In the genomic region with DNA sequence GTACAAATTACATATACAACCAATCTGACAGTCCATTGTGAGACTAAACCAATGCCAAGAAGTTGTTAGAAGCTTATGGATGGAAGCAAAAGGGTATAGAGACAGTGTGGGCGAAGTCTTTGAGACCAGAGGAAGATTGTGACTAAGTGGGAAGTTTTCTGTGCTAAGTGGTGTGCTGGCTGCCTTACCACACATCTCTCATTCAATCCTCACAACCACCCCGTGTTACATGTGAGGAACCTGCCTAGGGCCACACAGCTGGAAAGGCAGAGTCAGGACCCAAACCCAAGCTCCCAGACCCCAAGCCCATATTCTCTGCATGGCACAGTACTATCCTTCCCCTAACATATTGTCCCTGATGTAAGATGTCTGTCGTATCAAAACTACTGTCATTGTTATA, we compare ENCODE assay signal across 19 cellular contexts. TPM values are rescaled to one million over a fixed set of nuclear protein-coding genes. Genes with fewer than 3 reads are reported as not detected.
DNase-seq lines count a peak whose midpoint lies in the region; ATAC-seq and TF ChIP-seq lines count a peak whose summit lies in the region.
"Had no signal": no experiment of that assay in that cellular context is flagged by ENCODE, and none has a peak within 500 bp of the region (broad histone marks: within the 10 kb centered on the region; RNA-seq: fewer than 3 reads in every experiment).

No MANE protein-coding gene starts in this region.

- peaks cover 11% of the 10 kb centered on the region for H3K9me3 Mint-ChIP-seq in activated CD8-positive, alpha-beta T cell treated with anti-CD3 and anti-CD28 coated beads for 36 hours
- peaks cover 14% of the 10 kb centered on the region for H3K9me3 Mint-ChIP-seq in activated CD8-positive, alpha-beta T cell treated with anti-CD3 and anti-CD28 coated beads, Interleukin-2, amount 10 ng/mL, durations not matched to agents 7 days and 5 days (ENCODE audit: insufficient read depth)
- peaks cover 10% of the 10 kb centered on the region for H3K9me3 Mint-ChIP-seq in activated T-helper 2 cell treated with anti-CD3 and anti-CD28 coated beads, Interferon-gamma antibody, Interleukin-2, Interleukin-4, amounts not matched to agents 10 μg/mL and 5 μg/mL and 100 μg/mL, durations not matched to agents 14 hours and 24 hours and 36 hours
- peaks cover 3% of the 10 kb centered on the region for H3K9me3 Mint-ChIP-seq in natural killer cell treated with Interleukin-12 subunit alpha and Interleukin-12 subunit beta and Interleukin-15 and Interleukin-18, amount 100 ng/mL, for 72 hours
- H3K9me3 Mint-ChIP-seq in endodermal cell = peaks cover 8% of the 10 kb centered on the region

- no peak overlapping the region for H3K4me3 Mint-ChIP-seq in activated CD8-positive, alpha-beta T cell treated with anti-CD3 and anti-CD28 coated beads for 36 hours
- H3K4me3 Mint-ChIP-seq in activated CD8-positive, alpha-beta T cell treated with anti-CD3 and anti-CD28 coated beads, Interleukin-2, amount 10 ng/mL, durations not matched to agents 7 days and 5 days = no peak overlapping the region
- H3K4me3 Mint-ChIP-seq in activated T-helper 2 cell treated with anti-CD3 and anti-CD28 coated beads, Interferon-gamma antibody, Interleukin-2, Interleukin-4, amounts not matched to agents 10 μg/mL and 5 μg/mL and 100 μg/mL, durations not matched to agents 14 hours and 24 hours and 36 hours (ENCODE audit: low read depth) = no peak overlapping the region
- peak overlapping the region; percentile 91 for H3K4me3 Mint-ChIP-seq in natural killer cell treated with Interleukin-12 subunit alpha and Interleukin-12 subunit beta and Interleukin-15 and Interleukin-18, amount 100 ng/mL, for 72 hours
- H3K4me3 Mint-ChIP-seq in endodermal cell = no peak overlapping the region
- H3K4me3 Mint-ChIP-seq: dendritic cell treated with granulocyte-macrophage colony-stimulating factor and Interleukin-4, amounts not matched to agents 40 ng/mL and 50 ng/mL, for 4 days; naive thymus-derived CD4-positive, alpha-beta T cell had no signal

- no peaks in the 10 kb centered on the region for H3K27me3 ChIP-seq in endodermal cell (ENCODE audit: control insufficient read depth, insufficient read depth, low read length, poor library complexity, severe bottlenecking)
- H3K27me3 ChIP-seq: BLaER1 treated with 17β-estradiol and CSF1 and Interleukin-3, amounts not matched to agents 10 nM and 100 nM had no signal

- CTCF ChIA-PET in activated CD8-positive, alpha-beta T cell treated with anti-CD3 and anti-CD28 coated beads for 36 hours (lab: Charles Lee) = interaction anchor here (1.2 to 1.3 kb wide), 3 partner anchors 13 to 54 kb away, joined by 3 read pairs; partner anchors contain the start of gene DUSP10
- CTCF ChIA-PET in activated CD8-positive, alpha-beta T cell treated with anti-CD3 and anti-CD28 coated beads, Interleukin-2, amount 10 ng/mL, durations not matched to agents 7 days and 5 days (lab: Charles Lee) = interaction anchor here (1.0 to 1.5 kb wide), 2 partner anchors 10 to 13 kb away, joined by 4 to 5 read pairs; no protein-coding TSS in a partner anchor

- H3K27me3 Mint-ChIP-seq in activated CD8-positive, alpha-beta T cell treated with anti-CD3 and anti-CD28 coated beads for 36 hours = no peaks in the 10 kb centered on the region
- no peaks in the 10 kb centered on the region for H3K27me3 Mint-ChIP-seq in activated CD8-positive, alpha-beta T cell treated with anti-CD3 and anti-CD28 coated beads, Interleukin-2, amount 10 ng/mL, durations not matched to agents 7 days and 5 days (ENCODE audit: low read depth)
- no peaks in the 10 kb centered on the region for H3K27me3 Mint-ChIP-seq in activated T-helper 2 cell treated with anti-CD3 and anti-CD28 coated beads, Interferon-gamma antibody, Interleukin-2, Interleukin-4, amounts not matched to agents 10 μg/mL and 5 μg/mL and 100 μg/mL, durations not matched to agents 14 hours and 24 hours and 36 hours (ENCODE audit: low read depth)
- H3K27me3 Mint-ChIP-seq in natural killer cell treated with Interleukin-12 subunit alpha and Interleukin-12 subunit beta and Interleukin-15 and Interleukin-18, amount 100 ng/mL, for 72 hours = no peaks in the 10 kb centered on the region
- no peaks in the 10 kb centered on the region for H3K27me3 Mint-ChIP-seq in endodermal cell (ENCODE audit: insufficient read depth)
- H3K27me3 Mint-ChIP-seq: naive thymus-derived CD4-positive, alpha-beta T cell had no signal

- H3K36me3 ChIP-seq in endodermal cell (ENCODE audit: control insufficient read depth, insufficient read depth, low read length) = no peaks in the 10 kb centered on the region
- H3K36me3 ChIP-seq: BLaER1 treated with 17β-estradiol and CSF1 and Interleukin-3, amounts not matched to agents 10 nM and 100 nM; WERI-Rb-1 had no signal

- H3K36me3 Mint-ChIP-seq in activated CD8-positive, alpha-beta T cell treated with anti-CD3 and anti-CD28 coated beads for 36 hours (ENCODE audit: low read depth) = peaks cover 8% of the 10 kb centered on the region
- peaks cover 21% of the 10 kb centered on the region for H3K36me3 Mint-ChIP-seq in activated CD8-positive, alpha-beta T cell treated with anti-CD3 and anti-CD28 coated beads, Interleukin-2, amount 10 ng/mL, durations not matched to agents 7 days and 5 days (ENCODE audit: low read depth)
- peaks cover 6% of the 10 kb centered on the region for H3K36me3 Mint-ChIP-seq in activated T-helper 2 cell treated with anti-CD3 and anti-CD28 coated beads, Interferon-gamma antibody, Interleukin-2, Interleukin-4, amounts not matched to agents 10 μg/mL and 5 μg/mL and 100 μg/mL, durations not matched to agents 14 hours and 24 hours and 36 hours (ENCODE audit: low read depth)
- peaks cover 14% of the 10 kb centered on the region for H3K36me3 Mint-ChIP-seq in natural killer cell treated with Interleukin-12 subunit alpha and Interleukin-12 subunit beta and Interleukin-15 and Interleukin-18, amount 100 ng/mL, for 72 hours
- H3K36me3 Mint-ChIP-seq in endodermal cell (ENCODE audit: low read depth) = no peaks in the 10 kb centered on the region

- no peak overlapping the region for H3K27ac ChIP-seq in endodermal cell (ENCODE audit: low read depth, low read length)
- H3K27ac ChIP-seq: WERI-Rb-1 had no signal

- H3K27ac Mint-ChIP-seq in activated CD8-positive, alpha-beta T cell treated with anti-CD3 and anti-CD28 coated beads for 36 hours = peak overlapping the region; percentile 88
- H3K27ac Mint-ChIP-seq in activated CD8-positive, alpha-beta T cell treated with anti-CD3 and anti-CD28 coated beads, Interleukin-2, amount 10 ng/mL, durations not matched to agents 7 days and 5 days = no peak overlapping the region
- peak overlapping the region; percentile 76 for H3K27ac Mint-ChIP-seq in activated T-helper 2 cell treated with anti-CD3 and anti-CD28 coated beads, Interferon-gamma antibody, Interleukin-2, Interleukin-4, amounts not matched to agents 10 μg/mL and 5 μg/mL and 100 μg/mL, durations not matched to agents 14 hours and 24 hours and 36 hours
- H3K27ac Mint-ChIP-seq in natural killer cell treated with Interleukin-12 subunit alpha and Interleukin-12 subunit beta and Interleukin-15 and Interleukin-18, amount 100 ng/mL, for 72 hours = peak overlapping the region; percentile 96 to 97
- no peak overlapping the region for H3K27ac Mint-ChIP-seq in endodermal cell
- H3K27ac Mint-ChIP-seq: dendritic cell treated with granulocyte-macrophage colony-stimulating factor and Interleukin-4, amounts not matched to agents 40 ng/mL and 50 ng/mL, for 4 days had no signal

- peak; percentile 42 for ATAC-seq in activated CD8-positive, alpha-beta T cell treated with anti-CD3 and anti-CD28 coated beads for 36 hours
- no peak for ATAC-seq in activated CD8-positive, alpha-beta T cell treated with anti-CD3 and anti-CD28 coated beads, Interleukin-2, amount 10 ng/mL, durations not matched to agents 7 days and 5 days
- ATAC-seq in GM18520 (IDR thresholded peaks at IDR 0.05; ENCODE audit: unreplicated experiment) = peak; percentile 40
- peak; percentile 77 to 82 for ATAC-seq in natural killer cell treated with Interleukin-12 subunit alpha and Interleukin-12 subunit beta and Interleukin-15 and Interleukin-18, amount 100 ng/mL, for 72 hours
- ATAC-seq: left cardiac atrium; naive thymus-derived CD4-positive, alpha-beta T cell had no signal

- peak; percentile 40 for DNase-seq in activated CD8-positive, alpha-beta T cell treated with anti-CD3 and anti-CD28 coated beads for 36 hours
- DNase-seq in activated CD8-positive, alpha-beta T cell treated with anti-CD3 and anti-CD28 coated beads, Interleukin-2, amount 10 ng/mL, durations not matched to agents 7 days and 5 days = no peak
- DNase-seq in activated T-helper 2 cell treated with anti-CD3 and anti-CD28 coated beads, Interferon-gamma antibody, Interleukin-2, Interleukin-4, amounts not matched to agents 10 μg/mL and 5 μg/mL and 100 μg/mL, durations not matched to agents 14 hours and 24 hours and 36 hours (ENCODE audit: low spot score) = no peak
- DNase-seq in natural killer cell treated with Interleukin-12 subunit alpha and Interleukin-12 subunit beta and Interleukin-15 and Interleukin-18, amount 100 ng/mL, for 72 hours (ENCODE audit: low spot score) = peak; percentile 79
- DNase-seq in endodermal cell (no peak), NCI-H2171 (lab: John Stamatoyannopoulos, UW) (no peak), NCI-H774 (lab: John Stamatoyannopoulos, UW) (no peak)
- DNase-seq: aorta; DND-41; left cardiac atrium; mesendoderm; naive thymus-derived CD4-positive, alpha-beta T cell; NCI-H1436 treated with DMSO at 0.1 percent for 48 hours; NCI-H524 treated with DMSO at 0.1 percent for 48 hours; WERI-Rb-1 had no signal

- intact Hi-C loops in activated CD8-positive, alpha-beta T cell treated with anti-CD3 and anti-CD28 coated beads for 36 hours (cut with micrococcal nuclease) = loop anchor here (2.0 kb wide), 1 partner anchor 17 kb away; no protein-coding TSS in a partner anchor
- intact Hi-C loops in activated T-helper 2 cell treated with anti-CD3 and anti-CD28 coated beads, Interferon-gamma antibody, Interleukin-2, Interleukin-4, amounts not matched to agents 10 μg/mL and 5 μg/mL and 100 μg/mL, durations not matched to agents 14 hours and 24 hours and 36 hours (cut with micrococcal nuclease) = loop anchor here (1.0 kb wide), 5 partner anchors 14 to 82 kb away; no protein-coding TSS in a partner anchor

- WGBS in endodermal cell (ENCODE audit: insufficient coverage in 1 of 2, insufficient read length in 1 of 2), 2 experiments = 83 to 92% methylated on average over 1 to 3 of the region's 3 CpGs

- H3K4me1 ChIP-seq in endodermal cell (ENCODE audit: control insufficient read depth, insufficient read depth, low read length) = no peaks in the 10 kb centered on the region

- no peak for TF ChIP-seq CTCF in activated CD8-positive, alpha-beta T cell treated with anti-CD3 and anti-CD28 coated beads for 36 hours (IDR thresholded peaks at IDR 0.05)
- no peak for TF ChIP-seq CTCF in endodermal cell (conservative IDR thresholded peaks at IDR 0.05)

- H3K9ac ChIP-seq in endodermal cell (ENCODE audit: extremely low read depth, low read length, poor library complexity, severe bottlenecking) = no peak overlapping the region
- H3K9ac ChIP-seq: BLaER1 treated with 17β-estradiol and CSF1 and Interleukin-3, amounts not matched to agents 10 nM and 100 nM had no signal

- peaks cover 13% of the 10 kb centered on the region for H3K9me3 ChIP-seq in endodermal cell (ENCODE audit: control insufficient read depth, low read length)

- POLR2A ChIA-PET in activated CD8-positive, alpha-beta T cell treated with anti-CD3 and anti-CD28 coated beads for 36 hours (lab: Charles Lee) = interaction anchor here (0.6 to 2.4 kb wide), 7 partner anchors 9 to 54 kb away, joined by 3 to 12 read pairs (median 4); partner anchors contain the start of gene DUSP10
- POLR2A ChIA-PET in activated CD8-positive, alpha-beta T cell treated with anti-CD3 and anti-CD28 coated beads, Interleukin-2, amount 10 ng/mL, durations not matched to agents 7 days and 5 days (lab: Charles Lee) = interaction anchor here (1.2 kb wide), 1 partner anchor 53 kb away, joined by 3 read pairs; the partner anchor contains the start of gene DUSP10

- H3K4me3 ChIP-seq in endodermal cell (ENCODE audit: low read length) = no peak overlapping the region
- H3K4me3 ChIP-seq: BLaER1 treated with 17β-estradiol and CSF1 and Interleukin-3, amounts not matched to agents 10 nM and 100 nM; smooth muscle cell had no signal

- peaks cover 45% of the 10 kb centered on the region for H3K4me1 Mint-ChIP-seq in activated CD8-positive, alpha-beta T cell treated with anti-CD3 and anti-CD28 coated beads for 36 hours (ENCODE audit: low read depth)
- peaks cover 27% of the 10 kb centered on the region for H3K4me1 Mint-ChIP-seq in activated CD8-positive, alpha-beta T cell treated with anti-CD3 and anti-CD28 coated beads, Interleukin-2, amount 10 ng/mL, durations not matched to agents 7 days and 5 days (ENCODE audit: low read depth)
- peaks cover 37% of the 10 kb centered on the region for H3K4me1 Mint-ChIP-seq in activated T-helper 2 cell treated with anti-CD3 and anti-CD28 coated beads, Interferon-gamma antibody, Interleukin-2, Interleukin-4, amounts not matched to agents 10 μg/mL and 5 μg/mL and 100 μg/mL, durations not matched to agents 14 hours and 24 hours and 36 hours (ENCODE audit: low read depth)
- peaks cover 39 to 40% of the 10 kb centered on the region in 2 donors for H3K4me1 Mint-ChIP-seq in natural killer cell treated with Interleukin-12 subunit alpha and Interleukin-12 subunit beta and Interleukin-15 and Interleukin-18, amount 100 ng/mL, for 72 hours (ENCODE audit: low read depth in 2 of 2)
- H3K4me1 Mint-ChIP-seq in endodermal cell = peaks cover 5% of the 10 kb centered on the region

RNA-seq across cellular contexts. Expression of gene DUSP10, which starts 53.5 kb away (rescaled TPM):
- 10 to 100 TPM; 10.8 to 12.9 TPM for total RNA-seq in activated CD8-positive, alpha-beta T cell treated with anti-CD3 and anti-CD28 coated beads for 36 hours
- 10 to 100 TPM; 12.1 to 13.0 TPM for total RNA-seq in activated CD8-positive, alpha-beta T cell treated with anti-CD3 and anti-CD28 coated beads, Interleukin-2, amount 10 ng/mL, durations not matched to agents 7 days and 5 days
- 21.0 and 21.7 TPM in 2 replicates for total RNA-seq in activated T-helper 2 cell treated with anti-CD3 and anti-CD28 coated beads, Interferon-gamma antibody, Interleukin-2, Interleukin-4, amounts not matched to agents 10 μg/mL and 5 μg/mL and 100 μg/mL, durations not matched to agents 14 hours and 24 hours and 36 hours
- total RNA-seq in natural killer cell treated with Interleukin-12 subunit alpha and Interleukin-12 subunit beta and Interleukin-15 and Interleukin-18, amount 100 ng/mL, for 72 hours = 10 to 100 TPM; 43.3 to 85.2 TPM
- total RNA-seq in endodermal cell = 10 to 100 TPM in 1 of 2 donors, 1 to 10 TPM in 1; 6.5 to 11.7 TPM
- 4.7 TPM for polyA plus RNA-seq in endodermal cell (2013, experiment 1 of 2)
- polyA plus RNA-seq in endodermal cell (2013, experiment 2 of 2) = 4.2 TPM

Comparison
In these comparisons a context has a peak if more than half of its experiments do, and no peak if none do; other contexts are left out.
1. DNase-seq: peak in activated CD8-positive, alpha-beta T cell treated with anti-CD3 and anti-CD28 coated beads for 36 hours (single experiment) and natural killer cell treated with Interleukin-12 subunit alpha and Interleukin-12 subunit beta and Interleukin-15 and Interleukin-18, amount 100 ng/mL, for 72 hours (single experiment); none in activated CD8-positive, alpha-beta T cell treated with anti-CD3 and anti-CD28 coated beads, Interleukin-2, amount 10 ng/mL, durations not matched to agents 7 days and 5 days (single experiment), activated T-helper 2 cell treated with anti-CD3 and anti-CD28 coated beads, Interferon-gamma antibody, Interleukin-2, Interleukin-4, amounts not matched to agents 10 μg/mL and 5 μg/mL and 100 μg/mL, durations not matched to agents 14 hours and 24 hours and 36 hours (single experiment), endodermal cell (single experiment), NCI-H2171 (single experiment) and NCI-H774 (single experiment).
2. H3K27ac Mint-ChIP-seq: peak in activated CD8-positive, alpha-beta T cell treated with anti-CD3 and anti-CD28 coated beads for 36 hours (single experiment), activated T-helper 2 cell treated with anti-CD3 and anti-CD28 coated beads, Interferon-gamma antibody, Interleukin-2, Interleukin-4, amounts not matched to agents 10 μg/mL and 5 μg/mL and 100 μg/mL, durations not matched to agents 14 hours and 24 hours and 36 hours (single experiment) and natural killer cell treated with Interleukin-12 subunit alpha and Interleukin-12 subunit beta and Interleukin-15 and Interleukin-18, amount 100 ng/mL, for 72 hours (2 of 2); none in activated CD8-positive, alpha-beta T cell treated with anti-CD3 and anti-CD28 coated beads, Interleukin-2, amount 10 ng/mL, durations not matched to agents 7 days and 5 days (single experiment) and endodermal cell (single experiment).